12 cellular contexts compared by ENCODE assay signal in the genomic region with DNA sequence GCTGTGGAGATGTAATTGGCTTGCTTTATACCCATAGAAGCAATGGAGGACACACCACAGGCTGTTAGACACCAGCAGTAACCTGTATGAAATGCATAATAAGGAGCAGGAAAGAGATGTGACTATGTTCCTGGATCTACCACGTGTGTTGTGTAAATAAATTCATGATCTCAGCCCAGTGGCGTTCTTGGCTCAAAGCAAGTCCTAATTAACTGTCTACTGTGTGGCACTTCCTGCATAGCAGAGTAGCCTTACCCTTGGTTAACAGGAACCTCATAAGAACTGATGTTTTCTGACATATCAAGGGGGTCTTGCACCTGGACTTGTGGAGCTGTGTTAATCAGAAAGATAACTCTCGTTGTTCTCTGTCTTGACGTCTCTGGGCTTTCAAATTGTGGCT. TPM values are rescaled to one million over a fixed set of nuclear protein-coding genes. Genes with fewer than 3 reads are reported as not detected.
A peak's percentile ranks its signal among the peaks of the same experiment; 100 is the strongest.
DNase-seq lines count a peak whose midpoint lies in the region; ATAC-seq, FAIRE-seq and TF ChIP-seq lines count a peak whose summit lies in the region.
"Had no signal": no experiment of that assay in that cellular context is flagged by ENCODE, and none has a peak within 500 bp of the region (broad histone marks: within the 10 kb centered on the region; RNA-seq: fewer than 3 reads in every experiment).

No MANE protein-coding gene starts in this region.

- no peaks in the 10 kb centered on the region for H3K27me3 Mint-ChIP-seq in nephron progenitor cell (ENCODE audit: low read depth, poor library complexity)
- peaks cover 0 to 21% (median 9%) of the 10 kb centered on the region in 5 donors for H3K27me3 Mint-ChIP-seq in naive thymus-derived CD8-positive, alpha-beta T cell

- H3K36me3 Mint-ChIP-seq in nephron progenitor cell (ENCODE audit: low read depth), result peaks cover 14% of the 10 kb centered on the region
- peaks cover 0 to 14% (median 0%) of the 10 kb centered on the region in 3 donors for H3K36me3 Mint-ChIP-seq in naive thymus-derived CD8-positive, alpha-beta T cell

- TF ChIP-seq CTCF in bronchial epithelial cell (IDR thresholded peaks at IDR 0.05; ENCODE audit: insufficient read depth, low read length, severe bottlenecking) (no peak), lower lobe of right lung (IDR thresholded peaks at IDR 0.05) (no peak), nephron progenitor cell (IDR thresholded peaks at IDR 0.05) (no peak), esophagus muscularis mucosa (IDR thresholded peaks at IDR 0.05) (no peak)

- no peak for TF ChIP-seq EP300 in esophagus muscularis mucosa (IDR thresholded peaks at IDR 0.05)

- H3K27ac Mint-ChIP-seq in nephron progenitor cell, result no peak overlapping the region
- H3K27ac Mint-ChIP-seq in naive thymus-derived CD8-positive, alpha-beta T cell, result no peak overlapping the region

- peaks cover 23% of the 10 kb centered on the region for H3K4me1 ChIP-seq in lower lobe of right lung
- peaks cover 0 to 13% (median 3%) of the 10 kb centered on the region in 4 donors for H3K4me1 ChIP-seq in esophagus muscularis mucosa

- H3K36me3 ChIP-seq in bronchial epithelial cell (ENCODE audit: control insufficient read depth, insufficient read depth, low read length) (no peaks in the 10 kb centered on the region), lower lobe of right lung (no peaks in the 10 kb centered on the region), esophagus muscularis mucosa (no peaks in the 10 kb centered on the region)

- H3K4me3 ChIP-seq in bronchial epithelial cell (ENCODE audit: low read depth, low read length) (no peak overlapping the region), lower lobe of right lung (no peak overlapping the region), esophagus muscularis mucosa (no peak overlapping the region)
- H3K4me3 ChIP-seq: K562 had no signal

- H3K9me3 Mint-ChIP-seq in nephron progenitor cell, result peaks cover 23% of the 10 kb centered on the region
- H3K9me3 Mint-ChIP-seq in naive thymus-derived CD8-positive, alpha-beta T cell, result peaks cover 0 to 20% (median 6%) of the 10 kb centered on the region in 9 donors

- ATAC-seq in lower lobe of right lung (peak; percentile 86 to 90), GM21390 (IDR thresholded peaks at IDR 0.05; ENCODE audit: unreplicated experiment) (no peak)
- ATAC-seq in naive thymus-derived CD8-positive, alpha-beta T cell, result no peak
- ATAC-seq: K562 had no signal

- H3K4me3 Mint-ChIP-seq in nephron progenitor cell, result no peak overlapping the region
- H3K4me3 Mint-ChIP-seq in naive thymus-derived CD8-positive, alpha-beta T cell, result no peak overlapping the region

- TF ChIP-seq POLR2A in esophagus muscularis mucosa (IDR thresholded peaks at IDR 0.05; ENCODE audit: low read depth), result no peak

- no peak for FAIRE-seq in bronchial epithelial cell (lab: Jason Lieb, UNC)
- FAIRE-seq: D721Med, K562 had no signal

- in situ Hi-C loops in Caki2 (cut with HindIII; ENCODE audit: low pct_unique_long_range_greater_than_20kb, low sequenced_read_pairs), result no loop called here

- POLR2A ChIA-PET in naive thymus-derived CD8-positive, alpha-beta T cell (lab: Charles Lee), result no interaction called here

- H3K27ac ChIP-seq in lower lobe of right lung (peak overlapping the region; percentile 41), esophagus muscularis mucosa (replicated peaks in 1 of 4) (no peak overlapping the region)

- H3K9me3 ChIP-seq in lower lobe of right lung, result peaks cover 4% of the 10 kb centered on the region
- H3K9me3 ChIP-seq in esophagus muscularis mucosa, result peaks cover 0 to 8% (median 6%) of the 10 kb centered on the region in 4 donors

- intact Hi-C loops in lower lobe of right lung (cut with DNase I) (no loop called here), esophagus muscularis mucosa (cut with DNase I) (no loop called here)

- H3K4me1 Mint-ChIP-seq in nephron progenitor cell, result peaks cover 22% of the 10 kb centered on the region
- H3K4me1 Mint-ChIP-seq in naive thymus-derived CD8-positive, alpha-beta T cell, result no peaks in the 10 kb centered on the region

- no peaks in the 10 kb centered on the region for H3K27me3 ChIP-seq in bronchial epithelial cell (ENCODE audit: control insufficient read depth, insufficient read depth, low read length)
- no peaks in the 10 kb centered on the region for H3K27me3 ChIP-seq in lower lobe of right lung (ENCODE audit: low read depth)
- H3K27me3 ChIP-seq in esophagus muscularis mucosa, result no peaks in the 10 kb centered on the region

- 56% methylated on average over 4 of the region's 4 CpGs for WGBS in esophagus muscularis mucosa

- peak; percentile 52 for DNase-seq in Caki2 (ENCODE audit: low read depth)
- peak; percentile 91 for DNase-seq in NCI-H2029 treated with DMSO at 0.1 percent for 48 hours (lab: John Stamatoyannopoulos, UW)
- peak; percentile 87 for DNase-seq in bronchial epithelial cell (ENCODE audit: low read depth)
- no peak for DNase-seq in lower lobe of right lung
- no peak for DNase-seq in nephron progenitor cell
- no peak for DNase-seq in esophagus muscularis mucosa (ENCODE audit: extremely low spot score)
- no peak for DNase-seq in naive thymus-derived CD8-positive, alpha-beta T cell
- DNase-seq: aorta had no signal

RNA-seq across cellular contexts. Expression of a gene that starts 25.7 kb away (rescaled TPM):
- 0.84 TPM in 1 of 2 replicates, not detected in the other for total RNA-seq in Caki2 (2014; rRNA removed; shearing (Covaris generic); ENCODE audit: low replicate concordance)
- total RNA-seq in bronchial epithelial cell (0.26 TPM in 1 of 2 replicates, not detected in the other), lower lobe of right lung (3.0 TPM), esophagus muscularis mucosa (1 to 10 TPM in 3 of 4 donors, under 1 TPM in 1; 0.83 to 9.4 (median 1.7) TPM)
- total RNA-seq in naive thymus-derived CD8-positive, alpha-beta T cell, result not detected
- polyA plus RNA-seq in naive thymus-derived CD8-positive, alpha-beta T cell, result not detected
- total RNA-seq: K562, lung microvascular endothelial cell had no signal
- polyA plus RNA-seq: K562 had no signal

RNA-seq across cellular contexts. Expression of a gene that starts 46.3 kb away (rescaled TPM):
- total RNA-seq in Caki2 (2014; rRNA removed; shearing (Covaris generic); ENCODE audit: low replicate concordance), result not detected in 2 replicates
- under 0.01 and 0.26 TPM in 2 replicates for total RNA-seq in bronchial epithelial cell
- total RNA-seq in lower lobe of right lung, result 0.27 TPM
- not detected for total RNA-seq in esophagus muscularis mucosa
- total RNA-seq in naive thymus-derived CD8-positive, alpha-beta T cell, result not detected
- polyA plus RNA-seq in naive thymus-derived CD8-positive, alpha-beta T cell, result under 1 TPM in 2 of 3 donors, not detected in 1; 0.13 to 0.25 TPM
- total RNA-seq: lung microvascular endothelial cell had no signal

Comparison
In these comparisons a context has a peak if more than half of its experiments do, and no peak if none do; other contexts are left out.
1. DNase-seq: peak in Caki2 (single experiment), NCI-H2029 treated with DMSO at 0.1 percent for 48 hours (single experiment) and bronchial epithelial cell (single experiment); none in lower lobe of right lung (single experiment), nephron progenitor cell (single experiment), esophagus muscularis mucosa (single experiment) and naive thymus-derived CD8-positive, alpha-beta T cell (0 of 10).
2. ATAC-seq: peak in lower lobe of right lung (2 of 2); none in naive thymus-derived CD8-positive, alpha-beta T cell (0 of 2) and GM21390 (single experiment).